Comparison of ENCODE assay signal across 18 cellular contexts in the genomic region with DNA sequence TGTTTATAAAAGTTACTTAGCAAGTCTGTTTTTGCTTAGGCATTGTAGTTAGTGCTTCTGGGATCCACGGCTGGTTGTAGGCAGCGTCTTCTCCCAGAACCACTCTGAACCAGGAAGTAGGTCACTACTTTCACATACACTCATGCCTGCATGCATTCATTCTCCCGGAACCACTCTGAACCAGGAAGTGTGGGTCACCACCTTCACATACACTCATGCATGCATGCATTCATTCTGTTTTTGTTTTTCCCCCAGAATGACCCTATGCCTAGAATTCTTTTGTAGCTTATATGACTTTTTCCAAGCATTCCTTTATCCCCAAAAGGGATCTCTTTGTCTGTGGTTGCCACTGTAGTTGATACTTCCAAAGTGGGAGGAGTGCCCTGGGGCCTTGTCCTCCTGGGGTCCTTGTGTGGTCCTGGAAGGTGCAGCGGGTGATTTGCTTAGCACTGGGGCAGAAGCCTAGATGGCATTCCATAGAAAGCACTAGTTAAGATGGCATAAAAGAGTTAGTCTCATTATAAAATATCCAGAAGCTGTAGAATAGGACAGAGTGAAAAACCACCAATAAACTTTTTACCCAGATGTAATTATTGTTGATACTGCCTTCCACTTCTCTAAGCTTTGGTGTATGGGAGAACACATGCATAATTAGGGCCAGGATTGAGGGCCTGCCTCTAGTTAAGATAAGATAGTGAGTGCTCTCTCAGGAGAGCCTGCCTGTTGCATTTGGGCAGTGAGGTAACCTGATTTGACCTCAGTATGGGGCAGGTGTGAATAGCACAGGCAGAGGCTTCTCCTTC.
A peak's percentile ranks its signal among the peaks of the same experiment; 100 is the strongest.
DNase-seq lines count a peak whose midpoint lies in the region; ATAC-seq, FAIRE-seq and TF ChIP-seq lines count a peak whose summit lies in the region.
"Had no signal": no experiment of that assay in that cellular context is flagged by ENCODE, and none has a peak within 500 bp of the region (broad histone marks: within the 10 kb centered on the region; RNA-seq: fewer than 3 reads in every experiment).

No MANE protein-coding gene starts in this region.

- no peaks in the 10 kb centered on the region for H3K79me2 ChIP-seq in HepG2 (ENCODE audit: insufficient read depth, low read length)

- H2AFZ ChIP-seq in HepG2 (ENCODE audit: low read length), result no peak overlapping the region

- H4K20me1 ChIP-seq in HepG2 (ENCODE audit: insufficient read depth, low read length), result no peaks in the 10 kb centered on the region

- H3K27me3 ChIP-seq in right atrium auricular region (no peaks in the 10 kb centered on the region), HepG2 (ENCODE audit: control insufficient read depth in 1 of 2, insufficient read depth in 2 of 2, low read length in 2 of 2) (no peaks in the 10 kb centered on the region), aorta (ENCODE audit: control insufficient read depth in 1 of 2, insufficient read depth in 2 of 2, low read length in 1 of 2) (no peaks in the 10 kb centered on the region)
- H3K27me3 ChIP-seq: foreskin keratinocyte, neutrophil, upper lobe of left lung had no signal

- no peak for TF ChIP-seq RAD21 in HepG2 (CRISPR knock-in tag; IDR thresholded peaks at IDR 0.05)

- H3K4me3 Mint-ChIP-seq in activated CD8-positive, alpha-beta memory T cell treated with anti-CD3 and anti-CD28 coated beads, Interleukin-2, amount 10 ng/mL, durations not matched to agents 7 days and 5 days, result no peak overlapping the region
- no peak overlapping the region for H3K4me3 Mint-ChIP-seq in stimulated activated memory B cell treated with anti-CD40 and anti-IgM and Interleukin-4, amounts not matched to agents 10 μg/mL and 1 μg/mL and 100 μg/mL, for 72 hours
- H3K4me3 Mint-ChIP-seq in Calu3 (ENCODE audit: low read depth, unreplicated experiment), result no peak overlapping the region

- peaks cover 12% of the 10 kb centered on the region for H3K36me3 ChIP-seq in right atrium auricular region
- peaks cover 6 to 50% of the 10 kb centered on the region in 2 experiments for H3K36me3 ChIP-seq in HepG2 (replicated peaks in 1 of 2; ENCODE audit: control insufficient read depth in 1 of 2, insufficient read depth in 2 of 2, low read length in 2 of 2)
- H3K36me3 ChIP-seq in aorta (ENCODE audit: control insufficient read depth in 1 of 2, insufficient read depth in 2 of 2, low read length in 1 of 2), result no peaks in the 10 kb centered on the region

- in situ Hi-C loops in HepG2 (cut with HindIII; ENCODE audit: extremely low pct_ligation_motif_present, low pct_unique_long_range_greater_than_20kb), result no loop called here

- peak; percentile 25 for DNase-seq in activated CD8-positive, alpha-beta memory T cell treated with anti-CD3 and anti-CD28 coated beads, Interleukin-2, amount 10 ng/mL, durations not matched to agents 7 days and 5 days
- no peak for DNase-seq in activated CD8-positive, alpha-beta memory T cell treated with anti-CD3 and anti-CD28 coated beads, Interleukin-2, amount 50 U/mL, for 48 hours
- DNase-seq in cardiac fibroblast (ENCODE audit: low read depth in 2 of 2), result peak; percentile 16 to 45
- DNase-seq in right atrium auricular region (ENCODE audit: low spot score), result no peak
- DNase-seq in Calu3, result no peak
- no peak for DNase-seq in HepG2 (ENCODE audit: low spot score)
- no peak for DNase-seq in aorta
- DNase-seq: activated CD4-positive, alpha-beta T cell treated with anti-CD3 and anti-CD28 coated beads, Interleukin-2, amount 50 U/mL, for 48 hours; activated naive CD4-positive, alpha-beta T cell; DND-41; foreskin keratinocyte; kidney; NCI-H446 treated with DMSO at 0.1 percent for 48 hours; upper lobe of left lung had no signal

- H3K4me3 ChIP-seq in cardiac fibroblast (replicated peaks in 1 of 2; ENCODE audit: low read depth in 2 of 2, low read length in 2 of 2), result no peak overlapping the region
- H3K4me3 ChIP-seq in right atrium auricular region, result no peak overlapping the region
- no peak overlapping the region for H3K4me3 ChIP-seq in HepG2 (replicated peaks in 1 of 3; ENCODE audit: insufficient read depth in 1 of 3, low read depth in 2 of 3, low read length in 3 of 3)
- H3K4me3 ChIP-seq in aorta (ENCODE audit: low read length in 2 of 2), result no peak overlapping the region
- H3K4me3 ChIP-seq: A549, upper lobe of left lung had no signal

- BruUV-seq in Calu3 (replicated peaks; lab: Mats Ljungman, UMichigan) (no TSS peak), HepG2 (replicated peaks; lab: Mats Ljungman, UMichigan) (no TSS peak)

- H3K36me3 Mint-ChIP-seq in activated CD8-positive, alpha-beta memory T cell treated with anti-CD3 and anti-CD28 coated beads, Interleukin-2, amount 10 ng/mL, durations not matched to agents 7 days and 5 days, result peaks cover 64% of the 10 kb centered on the region
- H3K36me3 Mint-ChIP-seq in stimulated activated memory B cell treated with anti-CD40 and anti-IgM and Interleukin-4, amounts not matched to agents 10 μg/mL and 1 μg/mL and 100 μg/mL, for 72 hours, result peaks cover 87% of the 10 kb centered on the region
- peaks cover 15% of the 10 kb centered on the region for H3K36me3 Mint-ChIP-seq in Calu3 (ENCODE audit: insufficient read depth, unreplicated experiment)

- H3K27ac ChIP-seq in right atrium auricular region (peak overlapping the region; percentile 63 to 84), HepG2 (ENCODE audit: extremely low read length, insufficient read depth, low read length) (no peak overlapping the region), aorta (ENCODE audit: low read depth in 1 of 2, low read length in 2 of 2) (no peak overlapping the region)
- H3K27ac ChIP-seq: A549, foreskin keratinocyte, neutrophil, upper lobe of left lung had no signal

- no peak overlapping the region for H3K4me2 ChIP-seq in HepG2 (ENCODE audit: low read depth, low read length)
- H3K4me2 ChIP-seq: A549 had no signal

- no peak overlapping the region for H3K9ac ChIP-seq in HepG2 (ENCODE audit: insufficient read depth, low read depth, low read length)

- intact Hi-C loops in Calu3 (cut with micrococcal nuclease; ENCODE audit: unreplicated experiment) (no loop called here), HepG2 (cut with micrococcal nuclease; ENCODE audit: unreplicated experiment) (no loop called here), aorta (cut with DNase I) (no loop called here)

- WGBS in HepG2 (ENCODE audit: low lambda C conversion rate), result 99% methylated on average over 4 of the region's 4 CpGs
- WGBS in aorta, 2 donors, result 55 to 63% methylated on average over 4 of the region's 4 CpGs

- no peaks in the 10 kb centered on the region for H3K9me3 ChIP-seq in right atrium auricular region
- H3K9me3 ChIP-seq in HepG2 (ENCODE audit: low read length), result no peaks in the 10 kb centered on the region
- H3K9me3 ChIP-seq in aorta (ENCODE audit: control insufficient read depth, low read length), result no peaks in the 10 kb centered on the region
- H3K9me3 ChIP-seq: A549, neutrophil, upper lobe of left lung had no signal

- POLR2A ChIA-PET in HepG2 (lab: Yijun Ruan, JAX), result no interaction called here

- no peak overlapping the region for H3K27ac Mint-ChIP-seq in activated CD8-positive, alpha-beta memory T cell treated with anti-CD3 and anti-CD28 coated beads, Interleukin-2, amount 10 ng/mL, durations not matched to agents 7 days and 5 days
- peak overlapping the region; percentile 65 for H3K27ac Mint-ChIP-seq in stimulated activated memory B cell treated with anti-CD40 and anti-IgM and Interleukin-4, amounts not matched to agents 10 μg/mL and 1 μg/mL and 100 μg/mL, for 72 hours
- no peak overlapping the region for H3K27ac Mint-ChIP-seq in Calu3 (ENCODE audit: unreplicated experiment)

- H3K4me1 ChIP-seq in right atrium auricular region (peaks cover 0 to 61% of the 10 kb centered on the region in 2 donors), HepG2 (ENCODE audit: insufficient read depth, low read length) (peaks cover 9% of the 10 kb centered on the region; the same call in 1 of the 2 replicates), aorta (ENCODE audit: control insufficient read depth in 1 of 2, insufficient read depth in 2 of 2, low read length in 2 of 2) (peaks cover 7 to 17% of the 10 kb centered on the region in 2 donors)
- H3K4me1 ChIP-seq: A549, foreskin keratinocyte had no signal

- TF ChIP-seq EP300 in HepG2 (IDR thresholded peaks at IDR 0.05; ENCODE audit: low read depth in 2 of 2, low read length in 2 of 2) (no peak), HepG2 (CRISPR knock-in tag; IDR thresholded peaks at IDR 0.05; ENCODE audit: borderline replicate concordance) (no peak)

- no peaks in the 10 kb centered on the region for H3K4me1 Mint-ChIP-seq in activated CD8-positive, alpha-beta memory T cell treated with anti-CD3 and anti-CD28 coated beads, Interleukin-2, amount 10 ng/mL, durations not matched to agents 7 days and 5 days
- peaks cover 20% of the 10 kb centered on the region for H3K4me1 Mint-ChIP-seq in stimulated activated memory B cell treated with anti-CD40 and anti-IgM and Interleukin-4, amounts not matched to agents 10 μg/mL and 1 μg/mL and 100 μg/mL, for 72 hours
- H3K4me1 Mint-ChIP-seq in Calu3 (ENCODE audit: low read depth, unreplicated experiment), result no peaks in the 10 kb centered on the region

- no peak for TF ChIP-seq POLR2A in HepG2 (IDR thresholded peaks at IDR 0.05; ENCODE audit: insufficient read depth in 1 of 2, low read depth in 2 of 2, low read length in 2 of 2)

- TF ChIP-seq CTCF in cardiac fibroblast (IDR thresholded peaks at IDR 0.05; ENCODE audit: low read depth, low read length) (no peak), right atrium auricular region (IDR thresholded peaks at IDR 0.05) (no peak), Calu3 (IDR thresholded peaks at IDR 0.05; ENCODE audit: unreplicated experiment) (no peak), HepG2 (CRISPR knock-in tag; IDR thresholded peaks at IDR 0.05) (no peak)

- peaks cover 6% of the 10 kb centered on the region for H3K9me3 Mint-ChIP-seq in activated CD8-positive, alpha-beta memory T cell treated with anti-CD3 and anti-CD28 coated beads, Interleukin-2, amount 10 ng/mL, durations not matched to agents 7 days and 5 days (ENCODE audit: low read depth)
- no peaks in the 10 kb centered on the region for H3K9me3 Mint-ChIP-seq in stimulated activated memory B cell treated with anti-CD40 and anti-IgM and Interleukin-4, amounts not matched to agents 10 μg/mL and 1 μg/mL and 100 μg/mL, for 72 hours
- no peaks in the 10 kb centered on the region for H3K9me3 Mint-ChIP-seq in Calu3 (ENCODE audit: low read depth, unreplicated experiment)

- no peak for FAIRE-seq in HepG2 (lab: Jason Lieb, UNC)
- FAIRE-seq: A549, colon, kidney had no signal

- CTCF ChIA-PET in activated CD8-positive, alpha-beta memory T cell treated with anti-CD3 and anti-CD28 coated beads, Interleukin-2, amount 10 ng/mL, durations not matched to agents 7 days and 5 days (lab: Charles Lee), result no interaction called here
- CTCF ChIA-PET in Calu3 (lab: Charles Lee), result no interaction called here
- CTCF ChIA-PET in HepG2 (lab: Yijun Ruan, JAX; ENCODE audit: low intra/inter-chr PET ratio, low total read pairs), result no interaction called here

- no peaks in the 10 kb centered on the region for H3K27me3 Mint-ChIP-seq in activated CD8-positive, alpha-beta memory T cell treated with anti-CD3 and anti-CD28 coated beads, Interleukin-2, amount 10 ng/mL, durations not matched to agents 7 days and 5 days
- no peaks in the 10 kb centered on the region for H3K27me3 Mint-ChIP-seq in stimulated activated memory B cell treated with anti-CD40 and anti-IgM and Interleukin-4, amounts not matched to agents 10 μg/mL and 1 μg/mL and 100 μg/mL, for 72 hours
- H3K27me3 Mint-ChIP-seq in Calu3 (ENCODE audit: unreplicated experiment), result no peaks in the 10 kb centered on the region

- no peak for ATAC-seq in activated CD8-positive, alpha-beta memory T cell treated with anti-CD3 and anti-CD28 coated beads, Interleukin-2, amount 10 ng/mL, durations not matched to agents 7 days and 5 days
- no peak for ATAC-seq in stimulated activated memory B cell treated with anti-CD40 and anti-IgM and Interleukin-4, amounts not matched to agents 10 μg/mL and 1 μg/mL and 100 μg/mL, for 72 hours
- ATAC-seq in HepG2 (no peak), aorta (ENCODE audit: low FRiP score) (no peak)
- ATAC-seq: A549, foreskin keratinocyte had no signal

Comparison
In these comparisons a context has a peak if more than half of its experiments do, and no peak if none do; other contexts are left out.
1. DNase-seq: peak in activated CD8-positive, alpha-beta memory T cell treated with anti-CD3 and anti-CD28 coated beads, Interleukin-2, amount 10 ng/mL, durations not matched to agents 7 days and 5 days (single experiment) and cardiac fibroblast (2 of 2); none in activated CD8-positive, alpha-beta memory T cell treated with anti-CD3 and anti-CD28 coated beads, Interleukin-2, amount 50 U/mL, for 48 hours (single experiment), right atrium auricular region (single experiment), Calu3 (single experiment), HepG2 (single experiment) and aorta (0 of 2).
2. H3K27ac ChIP-seq: peak in right atrium auricular region (2 of 2); none in HepG2 (single experiment) and aorta (0 of 2).